ENCODE assay signal across 1 cellular context in the genomic region with DNA sequence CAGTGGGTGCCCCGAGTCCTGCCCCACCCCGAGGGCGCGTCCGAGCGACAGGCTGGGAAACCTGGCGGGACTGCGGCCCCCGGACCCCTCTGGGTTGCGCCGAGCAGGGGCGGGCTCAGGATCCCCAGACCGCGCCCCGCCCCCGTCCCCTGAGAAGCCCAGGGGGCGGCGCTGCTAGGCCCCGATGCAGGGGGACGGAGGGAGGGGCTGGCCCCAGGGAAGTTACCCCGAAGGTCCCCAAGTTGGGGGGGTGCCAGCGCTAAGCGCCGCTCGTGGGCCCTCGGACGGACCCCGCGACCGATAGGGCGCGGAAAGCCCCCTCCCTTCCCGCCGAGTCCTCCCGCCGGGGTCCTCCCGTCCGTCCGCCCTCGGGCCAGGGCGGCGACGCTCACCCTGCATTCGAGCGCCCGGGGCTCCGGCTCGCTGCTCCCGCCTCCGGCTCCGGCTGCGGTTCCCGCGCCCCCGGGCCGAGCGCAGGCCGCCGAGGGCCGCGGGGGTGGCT.
TF ChIP-seq lines count a peak whose summit lies in the region.

No MANE protein-coding gene starts in this region.

TF ChIP-seq in HEK293, 187 proteins besides CTCF, POLR2A, EP300 and RAD21 (continued from another document):
- TF ChIP-seq, protein P1, sequence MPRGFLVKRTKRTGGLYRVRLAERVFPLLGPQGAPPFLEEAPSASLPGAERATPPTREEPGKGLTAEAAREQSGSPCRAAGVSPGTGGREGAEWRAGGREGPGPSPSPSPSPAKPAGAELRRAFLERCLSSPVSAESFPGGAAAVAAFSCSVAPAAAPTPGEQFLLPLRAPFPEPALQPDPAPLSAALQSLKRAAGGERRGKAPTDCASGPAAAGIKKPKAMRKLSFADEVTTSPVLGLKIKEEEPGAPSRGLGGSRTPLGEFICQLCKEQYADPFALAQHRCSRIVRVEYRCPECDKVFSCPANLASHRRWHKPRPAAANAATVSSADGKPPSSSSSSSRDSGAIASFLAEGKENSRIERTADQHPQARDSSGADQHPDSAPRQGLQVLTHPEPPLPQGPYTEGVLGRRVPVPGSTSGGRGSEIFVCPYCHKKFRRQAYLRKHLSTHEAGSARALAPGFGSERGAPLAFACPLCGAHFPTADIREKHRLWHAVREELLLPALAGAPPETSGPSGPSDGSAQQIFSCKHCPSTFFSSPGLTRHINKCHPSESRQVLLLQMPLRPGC (tag by site-specific recombination; IDR thresholded peaks at IDR 0.05), result no peak
- no peak for TF ChIP-seq ZNF311 (tag by site-specific recombination; IDR thresholded peaks at IDR 0.05; ENCODE audit: borderline replicate concordance)
- TF ChIP-seq ZNF473 (tag by site-specific recombination; IDR thresholded peaks at IDR 0.05), result no peak
- no peak for TF ChIP-seq ZNF138 (tag by site-specific recombination; IDR thresholded peaks at IDR 0.05; ENCODE audit: borderline replicate concordance)
- no peak for TF ChIP-seq ZNF629 (tag by site-specific recombination; IDR thresholded peaks at IDR 0.05)
- TF ChIP-seq, protein P2, sequence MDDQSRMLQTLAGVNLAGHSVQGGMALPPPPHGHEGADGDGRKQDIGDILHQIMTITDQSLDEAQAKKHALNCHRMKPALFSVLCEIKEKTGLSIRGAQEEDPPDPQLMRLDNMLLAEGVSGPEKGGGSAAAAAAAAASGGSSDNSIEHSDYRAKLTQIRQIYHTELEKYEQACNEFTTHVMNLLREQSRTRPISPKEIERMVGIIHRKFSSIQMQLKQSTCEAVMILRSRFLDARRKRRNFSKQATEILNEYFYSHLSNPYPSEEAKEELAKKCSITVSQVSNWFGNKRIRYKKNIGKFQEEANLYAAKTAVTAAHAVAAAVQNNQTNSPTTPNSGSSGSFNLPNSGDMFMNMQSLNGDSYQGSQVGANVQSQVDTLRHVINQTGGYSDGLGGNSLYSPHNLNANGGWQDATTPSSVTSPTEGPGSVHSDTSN (CRISPR knock-in tag; IDR thresholded peaks at IDR 0.05), result no peak
- TF ChIP-seq GLI2 (tag by site-specific recombination; IDR thresholded peaks at IDR 0.05; ENCODE audit: borderline replicate concordance, low read depth), result no peak
- TF ChIP-seq ZBTB7A (tag by site-specific recombination; IDR thresholded peaks at IDR 0.05; ENCODE audit: low read depth), result peak; percentile 39; the same call in 1 of the 2 replicates
- no peak for TF ChIP-seq BCL11B (tag by site-specific recombination; IDR thresholded peaks at IDR 0.05; ENCODE audit: low read depth)
- TF ChIP-seq HOXC10 (CRISPR knock-in tag; IDR thresholded peaks at IDR 0.05), result no peak
- TF ChIP-seq, protein P3, sequence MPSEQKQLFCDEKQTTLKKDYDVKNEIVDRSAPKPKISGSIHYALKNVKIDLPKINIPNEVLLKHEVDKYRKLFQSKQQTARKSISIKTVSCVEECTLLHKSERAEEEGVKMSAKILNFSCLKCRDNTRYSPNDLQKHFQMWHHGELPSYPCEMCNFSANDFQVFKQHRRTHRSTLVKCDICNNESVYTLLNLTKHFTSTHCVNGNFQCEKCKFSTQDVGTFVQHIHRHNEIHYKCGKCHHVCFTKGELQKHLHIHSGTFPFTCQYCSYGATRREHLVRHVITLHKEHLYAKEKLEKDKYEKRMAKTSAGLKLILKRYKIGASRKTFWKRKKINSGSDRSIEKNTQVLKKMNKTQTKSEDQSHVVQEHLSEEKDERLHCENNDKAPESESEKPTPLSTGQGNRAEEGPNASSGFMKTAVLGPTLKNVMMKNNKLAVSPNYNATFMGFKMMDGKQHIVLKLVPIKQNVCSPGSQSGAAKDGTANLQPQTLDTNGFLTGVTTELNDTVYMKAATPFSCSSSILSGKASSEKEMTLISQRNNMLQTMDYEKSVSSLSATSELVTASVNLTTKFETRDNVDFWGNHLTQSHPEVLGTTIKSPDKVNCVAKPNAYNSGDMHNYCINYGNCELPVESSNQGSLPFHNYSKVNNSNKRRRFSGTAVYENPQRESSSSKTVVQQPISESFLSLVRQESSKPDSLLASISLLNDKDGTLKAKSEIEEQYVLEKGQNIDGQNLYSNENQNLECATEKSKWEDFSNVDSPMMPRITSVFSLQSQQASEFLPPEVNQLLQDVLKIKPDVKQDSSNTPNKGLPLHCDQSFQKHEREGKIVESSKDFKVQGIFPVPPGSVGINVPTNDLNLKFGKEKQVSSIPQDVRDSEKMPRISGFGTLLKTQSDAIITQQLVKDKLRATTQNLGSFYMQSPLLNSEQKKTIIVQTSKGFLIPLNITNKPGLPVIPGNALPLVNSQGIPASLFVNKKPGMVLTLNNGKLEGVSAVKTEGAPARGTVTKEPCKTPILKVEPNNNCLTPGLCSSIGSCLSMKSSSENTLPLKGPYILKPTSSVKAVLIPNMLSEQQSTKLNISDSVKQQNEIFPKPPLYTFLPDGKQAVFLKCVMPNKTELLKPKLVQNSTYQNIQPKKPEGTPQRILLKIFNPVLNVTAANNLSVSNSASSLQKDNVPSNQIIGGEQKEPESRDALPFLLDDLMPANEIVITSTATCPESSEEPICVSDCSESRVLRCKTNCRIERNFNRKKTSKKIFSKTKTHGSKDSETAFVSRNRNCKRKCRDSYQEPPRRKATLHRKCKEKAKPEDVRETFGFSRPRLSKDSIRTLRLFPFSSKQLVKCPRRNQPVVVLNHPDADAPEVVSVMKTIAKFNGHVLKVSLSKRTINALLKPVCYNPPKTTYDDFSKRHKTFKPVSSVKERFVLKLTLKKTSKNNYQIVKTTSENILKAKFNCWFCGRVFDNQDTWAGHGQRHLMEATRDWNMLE (tag by site-specific recombination; conservative IDR thresholded peaks at IDR 0.05; ENCODE audit: low read depth), result no peak
- no peak for TF ChIP-seq ZNF24 (tag by site-specific recombination; IDR thresholded peaks at IDR 0.05)
- no peak; the same call in 1 of the 2 replicates for TF ChIP-seq KLF10 (tag by site-specific recombination; IDR thresholded peaks at IDR 0.05)
- TF ChIP-seq, protein P4, sequence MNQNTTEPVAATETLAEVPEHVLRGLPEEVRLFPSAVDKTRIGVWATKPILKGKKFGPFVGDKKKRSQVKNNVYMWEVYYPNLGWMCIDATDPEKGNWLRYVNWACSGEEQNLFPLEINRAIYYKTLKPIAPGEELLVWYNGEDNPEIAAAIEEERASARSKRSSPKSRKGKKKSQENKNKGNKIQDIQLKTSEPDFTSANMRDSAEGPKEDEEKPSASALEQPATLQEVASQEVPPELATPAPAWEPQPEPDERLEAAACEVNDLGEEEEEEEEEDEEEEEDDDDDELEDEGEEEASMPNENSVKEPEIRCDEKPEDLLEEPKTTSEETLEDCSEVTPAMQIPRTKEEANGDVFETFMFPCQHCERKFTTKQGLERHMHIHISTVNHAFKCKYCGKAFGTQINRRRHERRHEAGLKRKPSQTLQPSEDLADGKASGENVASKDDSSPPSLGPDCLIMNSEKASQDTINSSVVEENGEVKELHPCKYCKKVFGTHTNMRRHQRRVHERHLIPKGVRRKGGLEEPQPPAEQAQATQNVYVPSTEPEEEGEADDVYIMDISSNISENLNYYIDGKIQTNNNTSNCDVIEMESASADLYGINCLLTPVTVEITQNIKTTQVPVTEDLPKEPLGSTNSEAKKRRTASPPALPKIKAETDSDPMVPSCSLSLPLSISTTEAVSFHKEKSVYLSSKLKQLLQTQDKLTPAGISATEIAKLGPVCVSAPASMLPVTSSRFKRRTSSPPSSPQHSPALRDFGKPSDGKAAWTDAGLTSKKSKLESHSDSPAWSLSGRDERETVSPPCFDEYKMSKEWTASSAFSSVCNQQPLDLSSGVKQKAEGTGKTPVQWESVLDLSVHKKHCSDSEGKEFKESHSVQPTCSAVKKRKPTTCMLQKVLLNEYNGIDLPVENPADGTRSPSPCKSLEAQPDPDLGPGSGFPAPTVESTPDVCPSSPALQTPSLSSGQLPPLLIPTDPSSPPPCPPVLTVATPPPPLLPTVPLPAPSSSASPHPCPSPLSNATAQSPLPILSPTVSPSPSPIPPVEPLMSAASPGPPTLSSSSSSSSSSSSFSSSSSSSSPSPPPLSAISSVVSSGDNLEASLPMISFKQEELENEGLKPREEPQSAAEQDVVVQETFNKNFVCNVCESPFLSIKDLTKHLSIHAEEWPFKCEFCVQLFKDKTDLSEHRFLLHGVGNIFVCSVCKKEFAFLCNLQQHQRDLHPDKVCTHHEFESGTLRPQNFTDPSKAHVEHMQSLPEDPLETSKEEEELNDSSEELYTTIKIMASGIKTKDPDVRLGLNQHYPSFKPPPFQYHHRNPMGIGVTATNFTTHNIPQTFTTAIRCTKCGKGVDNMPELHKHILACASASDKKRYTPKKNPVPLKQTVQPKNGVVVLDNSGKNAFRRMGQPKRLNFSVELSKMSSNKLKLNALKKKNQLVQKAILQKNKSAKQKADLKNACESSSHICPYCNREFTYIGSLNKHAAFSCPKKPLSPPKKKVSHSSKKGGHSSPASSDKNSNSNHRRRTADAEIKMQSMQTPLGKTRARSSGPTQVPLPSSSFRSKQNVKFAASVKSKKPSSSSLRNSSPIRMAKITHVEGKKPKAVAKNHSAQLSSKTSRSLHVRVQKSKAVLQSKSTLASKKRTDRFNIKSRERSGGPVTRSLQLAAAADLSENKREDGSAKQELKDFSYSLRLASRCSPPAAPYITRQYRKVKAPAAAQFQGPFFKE (tag by site-specific recombination; IDR thresholded peaks at IDR 0.05; ENCODE audit: borderline replicate concordance), result no peak
- TF ChIP-seq, protein P5, sequence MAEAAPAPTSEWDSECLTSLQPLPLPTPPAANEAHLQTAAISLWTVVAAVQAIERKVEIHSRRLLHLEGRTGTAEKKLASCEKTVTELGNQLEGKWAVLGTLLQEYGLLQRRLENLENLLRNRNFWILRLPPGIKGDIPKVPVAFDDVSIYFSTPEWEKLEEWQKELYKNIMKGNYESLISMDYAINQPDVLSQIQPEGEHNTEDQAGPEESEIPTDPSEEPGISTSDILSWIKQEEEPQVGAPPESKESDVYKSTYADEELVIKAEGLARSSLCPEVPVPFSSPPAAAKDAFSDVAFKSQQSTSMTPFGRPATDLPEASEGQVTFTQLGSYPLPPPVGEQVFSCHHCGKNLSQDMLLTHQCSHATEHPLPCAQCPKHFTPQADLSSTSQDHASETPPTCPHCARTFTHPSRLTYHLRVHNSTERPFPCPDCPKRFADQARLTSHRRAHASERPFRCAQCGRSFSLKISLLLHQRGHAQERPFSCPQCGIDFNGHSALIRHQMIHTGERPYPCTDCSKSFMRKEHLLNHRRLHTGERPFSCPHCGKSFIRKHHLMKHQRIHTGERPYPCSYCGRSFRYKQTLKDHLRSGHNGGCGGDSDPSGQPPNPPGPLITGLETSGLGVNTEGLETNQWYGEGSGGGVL (tag by site-specific recombination; IDR thresholded peaks at IDR 0.05), result peak; percentile 64
- no peak for TF ChIP-seq ZFP69B (tag by site-specific recombination; IDR thresholded peaks at IDR 0.05)
- no peak for TF ChIP-seq ZNF19 (tag by site-specific recombination; IDR thresholded peaks at IDR 0.05; ENCODE audit: low read depth)
- TF ChIP-seq SP2 (tag by site-specific recombination; IDR thresholded peaks at IDR 0.05), result peak; percentile 17
- TF ChIP-seq REPIN1 (tag by site-specific recombination; IDR thresholded peaks at IDR 0.05; ENCODE audit: low read depth), result no peak
